20 cellular contexts compared by ENCODE assay signal in genomic region chr2:220147590-220147989, GRCh38.
"Had no signal": no experiment of that assay in that cellular context is flagged by ENCODE, and none has a peak within 500 bp of the region (broad histone marks: within the 10 kb centered on the region; RNA-seq: fewer than 3 reads in every experiment).

No MANE protein-coding gene starts in this region.

- H3K27me3 Mint-ChIP-seq: activated CD8-positive, alpha-beta memory T cell treated with anti-CD3 and anti-CD28 coated beads, Interleukin-2, amount 10 ng/mL, durations not matched to agents 7 days and 5 days; progenitor cell of endocrine pancreas had no signal

- DNase-seq: activated CD4-positive, alpha-beta memory T cell treated with anti-CD3 and anti-CD28 coated beads for 36 hours; activated CD4-positive, alpha-beta T cell treated with anti-CD3 and anti-CD28 coated beads for 36 hours; activated CD8-positive, alpha-beta memory T cell treated with anti-CD3 and anti-CD28 coated beads, Interleukin-2, amount 10 ng/mL, durations not matched to agents 7 days and 5 days; activated effector memory CD4-positive, alpha-beta T cell treated with Interleukin-2 at 50 U/mL for 16 hours; activated naive CD4-positive, alpha-beta T cell treated with anti-CD3 and anti-CD28 coated beads, Interleukin-2, amount 50 U/mL, for 16 hours; activated T-cell treated with anti-CD3 and anti-CD28 coated beads, Interleukin-2, amount 50 U/mL, for 4 hours; caudate nucleus; colonic mucosa; hippocampal formation; kidney; left ventricle myocardium superior; mesendoderm; nephron progenitor cell; occipital lobe; right cardiac atrium; stimulated activated CD4-positive, alpha-beta T cell treated with anti-CD3 and anti-CD28 coated beads, Interleukin-1b, Interleukin-23, amount 100 ng/mL, for 48 hours; WERI-Rb-1 had no signal

- H3K4me3 ChIP-seq: colonic mucosa had no signal

- ATAC-seq: activated CD4-positive, alpha-beta T cell treated with anti-CD3 and anti-CD28 coated beads for 36 hours; activated CD8-positive, alpha-beta memory T cell treated with anti-CD3 and anti-CD28 coated beads, Interleukin-2, amount 10 ng/mL, durations not matched to agents 7 days and 5 days; activated T-cell treated with anti-CD3 and anti-CD28 coated beads, Interleukin-2, amount 50 U/mL, for 4 hours; esophagus mucosa; left ventricle myocardium superior; right cardiac atrium had no signal

- H3K4me3 Mint-ChIP-seq: activated CD4-positive, alpha-beta memory T cell treated with anti-CD3 and anti-CD28 coated beads for 36 hours; activated CD4-positive, alpha-beta T cell treated with anti-CD3 and anti-CD28 coated beads for 36 hours; activated CD8-positive, alpha-beta memory T cell treated with anti-CD3 and anti-CD28 coated beads, Interleukin-2, amount 10 ng/mL, durations not matched to agents 7 days and 5 days; activated T-cell treated with anti-CD3 and anti-CD28 coated beads, Interleukin-2, amount 50 U/mL, for 4 hours; nephron progenitor cell; T-helper 1 cell treated with Interleukin-12 subunit alpha and Interleukin-12 subunit beta and Interleukin-4 antibody, amounts not matched to agents 30 μg/mL and 1 μg/mL, for 36 hours had no signal

- H3K27ac Mint-ChIP-seq: activated CD4-positive, alpha-beta memory T cell treated with anti-CD3 and anti-CD28 coated beads for 36 hours; activated CD4-positive, alpha-beta T cell treated with anti-CD3 and anti-CD28 coated beads for 36 hours; activated CD8-positive, alpha-beta memory T cell treated with anti-CD3 and anti-CD28 coated beads, Interleukin-2, amount 10 ng/mL, durations not matched to agents 7 days and 5 days; nephron progenitor cell; progenitor cell of endocrine pancreas; T-helper 1 cell treated with Interleukin-12 subunit alpha and Interleukin-12 subunit beta and Interleukin-4 antibody, amounts not matched to agents 30 μg/mL and 1 μg/mL, for 36 hours had no signal

- H3K4me1 Mint-ChIP-seq: activated CD4-positive, alpha-beta T cell treated with anti-CD3 and anti-CD28 coated beads for 36 hours; activated CD8-positive, alpha-beta memory T cell treated with anti-CD3 and anti-CD28 coated beads, Interleukin-2, amount 10 ng/mL, durations not matched to agents 7 days and 5 days had no signal

- H3K36me3 Mint-ChIP-seq: activated CD4-positive, alpha-beta memory T cell treated with anti-CD3 and anti-CD28 coated beads for 36 hours; activated CD8-positive, alpha-beta memory T cell treated with anti-CD3 and anti-CD28 coated beads, Interleukin-2, amount 10 ng/mL, durations not matched to agents 7 days and 5 days had no signal

- H3K9me3 Mint-ChIP-seq: T-helper 1 cell treated with Interleukin-12 subunit alpha and Interleukin-12 subunit beta and Interleukin-4 antibody, amounts not matched to agents 30 μg/mL and 1 μg/mL, for 36 hours had no signal
